ENCODE assay signal across 16 cellular contexts in the genomic region with DNA sequence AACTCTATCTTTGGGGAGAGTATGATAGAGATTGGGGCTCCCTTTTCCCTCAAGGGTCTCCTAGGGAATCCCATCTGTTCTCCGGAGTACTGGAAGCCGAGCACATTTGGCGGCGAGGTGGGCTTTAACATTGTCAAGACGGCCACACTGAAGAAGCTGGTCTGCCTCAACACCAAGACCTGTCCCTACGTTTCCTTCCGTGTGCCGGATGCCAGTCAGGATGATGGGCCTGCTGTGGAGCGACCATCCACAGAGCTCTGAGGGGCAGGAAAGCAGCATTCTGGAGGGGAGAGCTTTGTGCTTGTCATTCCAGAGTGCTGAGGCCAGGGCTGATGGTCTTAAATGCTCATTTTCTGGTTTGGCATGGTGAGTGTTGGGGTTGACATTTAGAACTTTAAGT. TPM values are rescaled to one million over a fixed set of nuclear protein-coding genes. Genes with fewer than 3 reads are reported as not detected.
"Had no signal": no experiment of that assay in that cellular context is flagged by ENCODE, and none has a peak within 500 bp of the region (broad histone marks: within the 10 kb centered on the region; RNA-seq: fewer than 3 reads in every experiment).

No MANE protein-coding gene starts in this region.

- H3K27ac ChIP-seq: suprapubic skin, WERI-Rb-1 had no signal

- H3K4me3 ChIP-seq: suprapubic skin, transverse colon had no signal

- H3K27me3 ChIP-seq: suprapubic skin, transverse colon had no signal

- H3K36me3 ChIP-seq: suprapubic skin, transverse colon, WERI-Rb-1 had no signal

- DNase-seq: activated CD4-positive, alpha-beta memory T cell treated with anti-CD3 and anti-CD28 coated beads for 36 hours; activated CD8-positive, alpha-beta memory T cell treated with anti-CD3 and anti-CD28 coated beads, Interleukin-2, amount 50 U/mL, for 4 hours; activated naive CD4-positive, alpha-beta T cell treated with anti-CD3 and anti-CD28 coated beads for 36 hours; activated T-cell treated with anti-CD3 and anti-CD28 coated beads, Interleukin-2, amount 50 U/mL, for 4 hours; anterior cingulate cortex; dermis blood vessel endothelial cell; effector memory CD4-positive, alpha-beta T cell; foreskin melanocyte; hypothalamus; kidney; stimulated activated CD4-positive, alpha-beta T cell treated with anti-CD3 and anti-CD28 coated beads, Interleukin-12 subunit alpha, Interleukin-12 subunit beta, amount 100 ng/mL, for 4 hours; stimulated activated CD4-positive, alpha-beta T cell treated with anti-CD3 and anti-CD28 coated beads, Interleukin-2, amount 100 ng/mL, for 24 hours; transverse colon; WERI-Rb-1 had no signal

- H3K9me3 ChIP-seq: suprapubic skin, transverse colon had no signal

- ATAC-seq: activated T-cell treated with anti-CD3 and anti-CD28 coated beads, Interleukin-2, amount 50 U/mL, for 4 hours; left lobe of liver had no signal

RNA-seq across cellular contexts. Expression of gene PTGS1, which starts 21.5 kb away (rescaled TPM):
- total RNA-seq: activated naive CD4-positive, alpha-beta T cell treated with anti-CD3 and anti-CD28 coated beads for 36 hours had no signal
